ENCODE assay signal across 14 cellular contexts in genomic region chr18:54389143-54389505, GRCh38. TPM values are rescaled to one million over a fixed set of nuclear protein-coding genes. Genes with fewer than 3 reads are reported as not detected.
A peak's percentile ranks its signal among the peaks of the same experiment; 100 is the strongest.
DNase-seq lines count a peak whose midpoint lies in the region; ATAC-seq, FAIRE-seq and TF ChIP-seq lines count a peak whose summit lies in the region.
"Had no signal": no experiment of that assay in that cellular context is flagged by ENCODE, and none has a peak within 500 bp of the region (broad histone marks: within the 10 kb centered on the region; RNA-seq: fewer than 3 reads in every experiment).

No MANE protein-coding gene starts in this region.

- H3K4me3 ChIP-seq in A549 (no peak overlapping the region), HUES64 (ENCODE audit: low read length) (no peak overlapping the region), bronchial epithelial cell (ENCODE audit: low read depth, low read length) (no peak overlapping the region)
- H3K4me3 ChIP-seq: uterus had no signal

- no peaks in the 10 kb centered on the region for H3K36me3 Mint-ChIP-seq in stimulated activated memory B cell treated with anti-CD40 and anti-IgM and Interleukin-4, amounts not matched to agents 10 μg/mL and 1 μg/mL and 100 μg/mL, for 72 hours
- H3K36me3 Mint-ChIP-seq: brain had no signal

- no peak for TF ChIP-seq CTCF in A549 (IDR thresholded peaks at IDR 0.05)
- TF ChIP-seq CTCF in bronchial epithelial cell (IDR thresholded peaks at IDR 0.05; ENCODE audit: insufficient read depth, low read length, severe bottlenecking): no peak
- TF ChIP-seq CTCF in GM20000 (IDR thresholded peaks at IDR 0.05; ENCODE audit: extremely low read depth, missing control alignments): no peak

- no peak overlapping the region for H3K27ac Mint-ChIP-seq in stimulated activated memory B cell treated with anti-CD40 and anti-IgM and Interleukin-4, amounts not matched to agents 10 μg/mL and 1 μg/mL and 100 μg/mL, for 72 hours
- H3K27ac Mint-ChIP-seq: brain had no signal

- TF ChIP-seq RAD21 in A549 (conservative IDR thresholded peaks at IDR 0.05 in 1 of 2, IDR thresholded peaks at IDR 0.05 in 1 of 2): no peak

- H3K27me3 ChIP-seq in HUES64 (ENCODE audit: insufficient read depth, low read length) (no peaks in the 10 kb centered on the region), bronchial epithelial cell (ENCODE audit: control insufficient read depth, insufficient read depth, low read length) (no peaks in the 10 kb centered on the region)

- peak overlapping the region in 1 of 2 experiments; percentile 67; a peak in 4 of 6 replicates for H3K27ac ChIP-seq in A549
- H3K27ac ChIP-seq in HUES64 (ENCODE audit: low read depth, low read length): peak overlapping the region; percentile 83; the same call in 1 of the 2 replicates
- H3K27ac ChIP-seq: parathyroid adenoma, uterus had no signal

- peak in 1 of 2 experiments; percentile 36; a peak in 2 of 6 replicates for ATAC-seq in A549
- peak; percentile 8 for ATAC-seq in GM19035 (IDR thresholded peaks at IDR 0.05; ENCODE audit: unreplicated experiment)
- ATAC-seq in stimulated activated memory B cell treated with anti-CD40 and anti-IgM and Interleukin-4, amounts not matched to agents 10 μg/mL and 1 μg/mL and 100 μg/mL, for 72 hours: no peak

- CTCF ChIA-PET in A549 (lab: Yijun Ruan, JAX): interaction anchor here (1.1 to 1.2 kb wide), 2 partner anchors 32 to 282 kb away, joined by 3 read pairs; no protein-coding TSS in a partner anchor

- H3K36me3 ChIP-seq in HUES64 (ENCODE audit: insufficient read depth, low read length) (no peaks in the 10 kb centered on the region), bronchial epithelial cell (ENCODE audit: control insufficient read depth, insufficient read depth, low read length) (no peaks in the 10 kb centered on the region)
- H3K36me3 ChIP-seq: uterus had no signal

- 37% methylated on average over 2 of the region's 2 CpGs for WGBS in A549 (ENCODE audit: missing lambda C conversion rate)
- 0% methylated on average over 1 of the region's 2 CpGs for WGBS in HUES64

- no peak overlapping the region for H3K4me3 Mint-ChIP-seq in stimulated activated memory B cell treated with anti-CD40 and anti-IgM and Interleukin-4, amounts not matched to agents 10 μg/mL and 1 μg/mL and 100 μg/mL, for 72 hours
- H3K4me3 Mint-ChIP-seq: brain had no signal

- H3K27me3 Mint-ChIP-seq in stimulated activated memory B cell treated with anti-CD40 and anti-IgM and Interleukin-4, amounts not matched to agents 10 μg/mL and 1 μg/mL and 100 μg/mL, for 72 hours: peaks cover 8% of the 10 kb centered on the region
- H3K27me3 Mint-ChIP-seq: brain had no signal

- H3K9me3 Mint-ChIP-seq in stimulated activated memory B cell treated with anti-CD40 and anti-IgM and Interleukin-4, amounts not matched to agents 10 μg/mL and 1 μg/mL and 100 μg/mL, for 72 hours: no peaks in the 10 kb centered on the region

- H3K4me1 ChIP-seq in A549 (peaks cover 13% of the 10 kb centered on the region; the same call in 2 of the 3 replicates), HUES64 (ENCODE audit: insufficient read depth, low read length) (peaks cover 28% of the 10 kb centered on the region)
- H3K4me1 ChIP-seq: parathyroid adenoma, uterus had no signal

- POLR2A ChIA-PET in A549 (lab: Yijun Ruan, JAX): no interaction called here

- TF ChIP-seq POLR2A in A549 (IDR thresholded peaks at IDR 0.05; ENCODE audit: low read length): no peak

- FAIRE-seq in A549 (lab: Jason Lieb, UNC) (no peak), bronchial epithelial cell (lab: Jason Lieb, UNC) (no peak)

- TF ChIP-seq EP300 in A549 (IDR thresholded peaks at IDR 0.05): no peak

- H3K4me1 Mint-ChIP-seq in stimulated activated memory B cell treated with anti-CD40 and anti-IgM and Interleukin-4, amounts not matched to agents 10 μg/mL and 1 μg/mL and 100 μg/mL, for 72 hours: no peaks in the 10 kb centered on the region

- H3K4me2 ChIP-seq in A549: peak overlapping the region; percentile 58

- H3K9me3 ChIP-seq in A549 (no peaks in the 10 kb centered on the region), HUES64 (ENCODE audit: insufficient read depth, low read depth, low read length) (peaks cover 4% of the 10 kb centered on the region; the same call in 1 of the 2 replicates)
- H3K9me3 ChIP-seq: uterus had no signal

- DNase-seq in A549 (ENCODE audit: low read depth in 1 of 2, low spot score in 1 of 2) (no peak), bronchial epithelial cell (ENCODE audit: low read depth) (peak; percentile 17), glomerular visceral epithelial cell (ENCODE audit: extremely low spot score) (no peak), GM20000 (ENCODE audit: low spot score) (no peak), NCI-H524 (lab: John Stamatoyannopoulos, UW) (no peak)
- DNase-seq: NCI-H774, uterus had no signal

- H3K9ac ChIP-seq in HUES64 (ENCODE audit: low read depth, low read length): peak overlapping the region; percentile 25; the same call in 1 of the 2 replicates
- H3K9ac ChIP-seq: parathyroid adenoma had no signal

TF ChIP-seq in A549, 52 proteins besides CTCF, POLR2A, EP300 and RAD21:
- TF ChIP-seq USF2 (IDR thresholded peaks at IDR 0.05) (no peak), E2F6 (IDR thresholded peaks at IDR 0.05; ENCODE audit: borderline replicate concordance, low read depth) (no peak), FOSB (CRISPR knock-in tag; IDR thresholded peaks at IDR 0.05) (no peak), HES2 (IDR thresholded peaks at IDR 0.05) (no peak), REST (IDR thresholded peaks at IDR 0.05) (no peak), RARB (CRISPR knock-in tag; IDR thresholded peaks at IDR 0.05) (no peak), FOXS1 (CRISPR knock-in tag; IDR thresholded peaks at IDR 0.05) (no peak), JUN (IDR thresholded peaks at IDR 0.05) (no peak), HOXB5 (CRISPR knock-in tag; IDR thresholded peaks at IDR 0.05) (no peak), CBX2 (IDR thresholded peaks at IDR 0.05; ENCODE audit: borderline replicate concordance, low read depth) (no peak), CHD2 (IDR thresholded peaks at IDR 0.05; ENCODE audit: low read length, partially characterized antibody) (no peak), CBX8 (IDR thresholded peaks at IDR 0.05) (no peak)

RNA-seq across cellular contexts. Expression of gene C18orf54, which starts 31.4 kb away (rescaled TPM):
- 4.9 and 6.5 TPM in 2 replicates for polyA plus RNA-seq in A549 (2011; rRNA removed)
- 0.75 and 0.88 TPM in 2 replicates for polyA plus RNA-seq in A549 (2012; cell fraction: cytosol; rRNA removed)
- 0.48 and 1.0 TPM in 2 replicates for polyA plus RNA-seq in A549 (2012; cell fraction: nucleus; rRNA removed)
- 2.8 to 3.3 TPM (median 3.2 TPM) in 3 replicates for polyA plus RNA-seq in A549 (2017; fragmentation: RNase III; extraction: RNeasy Plus Mini Kit Qiagen cat#74134 plus additional on column Dnase treatment)
- 2.3 TPM in 2 replicates for polyA minus RNA-seq in A549 (2011; rRNA and poly(A)+ RNA removed)
- 17.9 TPM for polyA plus RNA-seq in HUES64 (2013, experiment 1 of 2)
- polyA plus RNA-seq in HUES64 (2013, experiment 2 of 2): 18.6 TPM
- 1.1 and 2.0 TPM in 2 replicates for total RNA-seq in bronchial epithelial cell

RNA-seq across cellular contexts. Expression of gene STARD6, which starts 31.5 kb away (rescaled TPM):
- polyA plus RNA-seq in A549 (2011; rRNA removed): not detected in 2 replicates
- not detected in 2 replicates for polyA plus RNA-seq in A549 (2012; cell fraction: cytosol; rRNA removed)
- polyA plus RNA-seq in A549 (2012; cell fraction: nucleus; rRNA removed): not detected in 2 replicates
- not detected in 3 replicates for polyA plus RNA-seq in A549 (2017; fragmentation: RNase III; extraction: RNeasy Plus Mini Kit Qiagen cat#74134 plus additional on column Dnase treatment)
- polyA minus RNA-seq in A549 (2011; rRNA and poly(A)+ RNA removed): not detected in 2 replicates
- polyA plus RNA-seq in HUES64 (2013, experiment 1 of 2): not detected
- not detected for polyA plus RNA-seq in HUES64 (2013, experiment 2 of 2)
- total RNA-seq in bronchial epithelial cell: not detected in 2 replicates
- total RNA-seq: epithelial cell of proximal tubule, HT1080, uterus had no signal
